1 cellular context compared by ENCODE assay signal in the genomic region with DNA sequence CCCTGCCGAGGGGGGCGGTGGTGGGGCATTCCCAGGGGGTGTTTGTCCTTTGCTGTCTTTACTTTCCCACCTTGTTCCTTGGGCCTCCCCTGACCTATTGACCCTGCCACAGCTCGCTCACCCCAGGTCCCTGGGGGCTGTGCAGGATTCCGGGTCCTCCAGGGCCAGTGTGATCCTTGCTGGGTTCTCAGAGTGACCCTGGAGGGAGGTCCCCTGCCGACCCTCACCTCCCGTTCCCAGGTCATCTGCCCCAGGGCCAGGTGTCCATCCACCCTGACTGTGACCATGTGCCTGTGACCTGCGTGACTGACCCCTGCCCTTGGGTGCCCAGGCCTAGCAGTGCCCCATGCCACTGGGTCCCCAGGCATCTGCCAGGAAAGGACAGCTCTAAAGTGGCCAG.
TF ChIP-seq lines count a peak whose summit lies in the region.

No MANE protein-coding gene starts in this region.

TF ChIP-seq in WTC11, 78 proteins besides CTCF, POLR2A, EP300 and RAD21 (continued from another document):
- TF ChIP-seq, protein P1, sequence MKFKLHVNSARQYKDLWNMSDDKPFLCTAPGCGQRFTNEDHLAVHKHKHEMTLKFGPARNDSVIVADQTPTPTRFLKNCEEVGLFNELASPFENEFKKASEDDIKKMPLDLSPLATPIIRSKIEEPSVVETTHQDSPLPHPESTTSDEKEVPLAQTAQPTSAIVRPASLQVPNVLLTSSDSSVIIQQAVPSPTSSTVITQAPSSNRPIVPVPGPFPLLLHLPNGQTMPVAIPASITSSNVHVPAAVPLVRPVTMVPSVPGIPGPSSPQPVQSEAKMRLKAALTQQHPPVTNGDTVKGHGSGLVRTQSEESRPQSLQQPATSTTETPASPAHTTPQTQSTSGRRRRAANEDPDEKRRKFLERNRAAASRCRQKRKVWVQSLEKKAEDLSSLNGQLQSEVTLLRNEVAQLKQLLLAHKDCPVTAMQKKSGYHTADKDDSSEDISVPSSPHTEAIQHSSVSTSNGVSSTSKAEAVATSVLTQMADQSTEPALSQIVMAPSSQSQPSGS (CRISPR knock-in tag; IDR thresholded peaks at IDR 0.05; ENCODE audit: borderline replicate concordance, low read depth), result no peak
- TF ChIP-seq ZNF219 (CRISPR knock-in tag; IDR thresholded peaks at IDR 0.05; ENCODE audit: borderline replicate concordance) (no peak), ATF1 (CRISPR knock-in tag; IDR thresholded peaks at IDR 0.05) (no peak), ELF4 (CRISPR knock-in tag; IDR thresholded peaks at IDR 0.05; ENCODE audit: low read depth) (no peak), NR3C1 (CRISPR knock-in tag; conservative IDR thresholded peaks at IDR 0.05; ENCODE audit: low read depth) (no peak), CBFB (CRISPR knock-in tag; IDR thresholded peaks at IDR 0.05; ENCODE audit: low read depth) (no peak), ZNF121 (CRISPR knock-in tag; IDR thresholded peaks at IDR 0.05) (no peak), NFYB (CRISPR knock-in tag; conservative IDR thresholded peaks at IDR 0.05; ENCODE audit: low read depth) (no peak), TEAD4 (CRISPR knock-in tag; IDR thresholded peaks at IDR 0.05) (no peak), ZNF317 (CRISPR knock-in tag; IDR thresholded peaks at IDR 0.05; ENCODE audit: borderline replicate concordance, low read depth) (no peak)
- TF ChIP-seq, protein P2, sequence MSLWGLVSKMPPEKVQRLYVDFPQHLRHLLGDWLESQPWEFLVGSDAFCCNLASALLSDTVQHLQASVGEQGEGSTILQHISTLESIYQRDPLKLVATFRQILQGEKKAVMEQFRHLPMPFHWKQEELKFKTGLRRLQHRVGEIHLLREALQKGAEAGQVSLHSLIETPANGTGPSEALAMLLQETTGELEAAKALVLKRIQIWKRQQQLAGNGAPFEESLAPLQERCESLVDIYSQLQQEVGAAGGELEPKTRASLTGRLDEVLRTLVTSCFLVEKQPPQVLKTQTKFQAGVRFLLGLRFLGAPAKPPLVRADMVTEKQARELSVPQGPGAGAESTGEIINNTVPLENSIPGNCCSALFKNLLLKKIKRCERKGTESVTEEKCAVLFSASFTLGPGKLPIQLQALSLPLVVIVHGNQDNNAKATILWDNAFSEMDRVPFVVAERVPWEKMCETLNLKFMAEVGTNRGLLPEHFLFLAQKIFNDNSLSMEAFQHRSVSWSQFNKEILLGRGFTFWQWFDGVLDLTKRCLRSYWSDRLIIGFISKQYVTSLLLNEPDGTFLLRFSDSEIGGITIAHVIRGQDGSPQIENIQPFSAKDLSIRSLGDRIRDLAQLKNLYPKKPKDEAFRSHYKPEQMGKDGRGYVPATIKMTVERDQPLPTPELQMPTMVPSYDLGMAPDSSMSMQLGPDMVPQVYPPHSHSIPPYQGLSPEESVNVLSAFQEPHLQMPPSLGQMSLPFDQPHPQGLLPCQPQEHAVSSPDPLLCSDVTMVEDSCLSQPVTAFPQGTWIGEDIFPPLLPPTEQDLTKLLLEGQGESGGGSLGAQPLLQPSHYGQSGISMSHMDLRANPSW (CRISPR knock-in tag; conservative IDR thresholded peaks at IDR 0.05; ENCODE audit: low read depth), result no peak
- TF ChIP-seq, protein P3, sequence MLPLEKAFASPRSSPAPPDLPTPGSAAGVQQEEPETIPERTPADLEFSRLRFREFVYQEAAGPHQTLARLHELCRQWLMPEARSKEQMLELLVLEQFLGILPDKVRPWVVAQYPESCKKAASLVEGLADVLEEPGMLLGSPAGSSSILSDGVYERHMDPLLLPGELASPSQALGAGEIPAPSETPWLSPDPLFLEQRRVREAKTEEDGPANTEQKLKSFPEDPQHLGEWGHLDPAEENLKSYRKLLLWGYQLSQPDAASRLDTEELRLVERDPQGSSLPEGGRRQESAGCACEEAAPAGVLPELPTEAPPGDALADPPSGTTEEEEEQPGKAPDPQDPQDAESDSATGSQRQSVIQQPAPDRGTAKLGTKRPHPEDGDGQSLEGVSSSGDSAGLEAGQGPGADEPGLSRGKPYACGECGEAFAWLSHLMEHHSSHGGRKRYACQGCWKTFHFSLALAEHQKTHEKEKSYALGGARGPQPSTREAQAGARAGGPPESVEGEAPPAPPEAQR (CRISPR knock-in tag; IDR thresholded peaks at IDR 0.05), result no peak
- TF ChIP-seq, protein P4, sequence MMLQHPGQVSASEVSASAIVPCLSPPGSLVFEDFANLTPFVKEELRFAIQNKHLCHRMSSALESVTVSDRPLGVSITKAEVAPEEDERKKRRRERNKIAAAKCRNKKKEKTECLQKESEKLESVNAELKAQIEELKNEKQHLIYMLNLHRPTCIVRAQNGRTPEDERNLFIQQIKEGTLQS (CRISPR knock-in tag; conservative IDR thresholded peaks at IDR 0.05), result no peak
